In genomic region chr12:132461526-132461925, GRCh38 we compare ENCODE assay signal across 18 cellular contexts. TPM values are rescaled to one million over a fixed set of nuclear protein-coding genes. Genes with fewer than 3 reads are reported as not detected.
DNase-seq lines count a peak whose midpoint lies in the region; ATAC-seq, FAIRE-seq and TF ChIP-seq lines count a peak whose summit lies in the region.
"Had no signal": no experiment of that assay in that cellular context is flagged by ENCODE, and none has a peak within 500 bp of the region (broad histone marks: within the 10 kb centered on the region; RNA-seq: fewer than 3 reads in every experiment).

No MANE protein-coding gene starts in this region.

- no peak overlapping the region for H3K4me2 ChIP-seq in astrocyte (ENCODE audit: low read length)
- H3K4me2 ChIP-seq: A549, GM23338 had no signal

- H3K36me3 Mint-ChIP-seq in astrocyte (ENCODE audit: low read depth, unreplicated experiment) = no peaks in the 10 kb centered on the region
- H3K36me3 Mint-ChIP-seq: CD14-positive monocyte; CD8-positive, alpha-beta T cell had no signal

- no peak overlapping the region for H2AFZ ChIP-seq in astrocyte (ENCODE audit: low read depth, low read length)
- H2AFZ ChIP-seq: GM23338 had no signal

- BruUV-seq in Panc1 (replicated peaks; lab: Mats Ljungman, UMichigan) = no TSS peak

- CTCF ChIA-PET in Panc1 (lab: Charles Lee) = no interaction called here

- H3K4me3 Mint-ChIP-seq in astrocyte (ENCODE audit: unreplicated experiment) = no peak overlapping the region
- H3K4me3 Mint-ChIP-seq: CD14-positive monocyte; CD8-positive, alpha-beta T cell; GM23338 had no signal

- peaks cover 3% of the 10 kb centered on the region for H3K9me3 Mint-ChIP-seq in astrocyte (ENCODE audit: unreplicated experiment)
- H3K9me3 Mint-ChIP-seq: CD8-positive, alpha-beta T cell had no signal

- ATAC-seq in Panc1 (0 out of 2 replicates have a peak, but pooled peaks have one; percentile 24), HG02938 (IDR thresholded peaks at IDR 0.05; ENCODE audit: unreplicated experiment) (no peak)
- ATAC-seq: A549; CD8-positive, alpha-beta T cell had no signal

- H3K9ac ChIP-seq in astrocyte (ENCODE audit: low read length) = no peak overlapping the region

- FAIRE-seq in astrocyte (lab: Jason Lieb, UNC) = no peak
- FAIRE-seq: A549, D721Med, G401.6, GM12891 had no signal

- H3K4me1 ChIP-seq in Panc1 (ENCODE audit: control insufficient read depth, insufficient read depth, low read length) = peaks cover 19% of the 10 kb centered on the region
- H3K4me1 ChIP-seq in astrocyte (ENCODE audit: insufficient read depth, low read length) = peaks cover 9% of the 10 kb centered on the region
- H3K4me1 ChIP-seq: A549 had no signal

- H3K27me3 ChIP-seq in Panc1 (ENCODE audit: control insufficient read depth, insufficient read depth, low read length) (no peaks in the 10 kb centered on the region), astrocyte (ENCODE audit: insufficient read depth, low read length) (peaks cover 6% of the 10 kb centered on the region)

- H3K36me3 ChIP-seq in Panc1 (ENCODE audit: control insufficient read depth, insufficient read depth, low read length) = no peaks in the 10 kb centered on the region
- no peaks in the 10 kb centered on the region for H3K36me3 ChIP-seq in astrocyte (ENCODE audit: insufficient read depth, low read length)

- H3K27ac ChIP-seq in Panc1 (ENCODE audit: low read length) = no peak overlapping the region
- H3K27ac ChIP-seq in astrocyte (ENCODE audit: low read depth, low read length) = no peak overlapping the region
- H3K27ac ChIP-seq: A549 had no signal

- no peak overlapping the region for H3K27ac Mint-ChIP-seq in astrocyte (ENCODE audit: unreplicated experiment)
- H3K27ac Mint-ChIP-seq: CD8-positive, alpha-beta T cell; GM23338 had no signal

- H3K4me3 ChIP-seq in Panc1 (ENCODE audit: low read depth in 2 of 2, low read length in 2 of 2) (no peak overlapping the region), astrocyte (ENCODE audit: insufficient read depth, low read depth, low read length) (no peak overlapping the region)
- H3K4me3 ChIP-seq: A549, GM23338 had no signal

- no peaks in the 10 kb centered on the region for H4K20me1 ChIP-seq in astrocyte (ENCODE audit: insufficient read depth, low read length)

- H3K4me1 Mint-ChIP-seq in astrocyte (ENCODE audit: low read depth, unreplicated experiment) = peaks cover 3% of the 10 kb centered on the region

- peaks cover 20% of the 10 kb centered on the region for H3K27me3 Mint-ChIP-seq in astrocyte (ENCODE audit: low read depth, unreplicated experiment)

- DNase-seq in Panc1 (ENCODE audit: low read depth, low spot score) (no peak), astrocyte (ENCODE audit: low read depth) (peak; percentile 12), kidney tubule cell (ENCODE audit: low spot score) (peak; percentile 9), retina (peak; percentile 10), globus pallidus (ENCODE audit: low spot score) (no peak)
- DNase-seq: CD8-positive, alpha-beta T cell; COR-L47; DMS153; DMS79 treated with DMSO at 0.1 percent for 48 hours; EL; H7 had no signal

- TF ChIP-seq CTCF in Panc1 (IDR thresholded peaks at IDR 0.05) = no peak
- TF ChIP-seq CTCF in astrocyte (IDR thresholded peaks at IDR 0.05; ENCODE audit: insufficient read depth, low read depth, low read length) = no peak

- intact Hi-C loops in Panc1 (cut with micrococcal nuclease; ENCODE audit: unreplicated experiment) = no loop called here

- H3K79me2 ChIP-seq in astrocyte (ENCODE audit: insufficient read depth, low read length) = no peaks in the 10 kb centered on the region

- in situ Hi-C loops in Panc1 (cut with HindIII; ENCODE audit: low pct_unique_long_range_greater_than_20kb, low sequenced_read_pairs) = no loop called here

- H3K9me3 ChIP-seq in Panc1 (ENCODE audit: control insufficient read depth, insufficient read depth, low read depth, low read length) (no peaks in the 10 kb centered on the region), astrocyte (ENCODE audit: insufficient read depth, low read depth, low read length) (peaks cover 3% of the 10 kb centered on the region)

- POLR2A ChIA-PET in Panc1 (lab: Charles Lee) = no interaction called here

RNA-seq across cellular contexts. Expression of gene FBRSL1, which starts 28.4 kb away (rescaled TPM):
- total RNA-seq in Panc1 (2021; ENCODE audit: unreplicated experiment) = 104 TPM
- 132 TPM for polyA plus RNA-seq in Panc1 (2012; ENCODE audit: insufficient read length)
- 36.6 and 43.8 TPM in 2 replicates for total RNA-seq in astrocyte

Comparison
In these comparisons a context has a peak if more than half of its experiments do, and no peak if none do; other contexts are left out.
1. DNase-seq: peak in astrocyte (single experiment), kidney tubule cell (single experiment) and retina (single experiment); none in Panc1 (single experiment) and globus pallidus (single experiment).